Comparison of ENCODE assay signal across 15 cellular contexts in genomic region chr1:236160540-236161127, GRCh38. TPM values are rescaled to one million over a fixed set of nuclear protein-coding genes. Genes with fewer than 3 reads are reported as not detected.
A peak's percentile ranks its signal among the peaks of the same experiment; 100 is the strongest.
DNase-seq lines count a peak whose midpoint lies in the region; ATAC-seq, FAIRE-seq and TF ChIP-seq lines count a peak whose summit lies in the region.
"Had no signal": no experiment of that assay in that cellular context is flagged by ENCODE, and none has a peak within 500 bp of the region (broad histone marks: within the 10 kb centered on the region; RNA-seq: fewer than 3 reads in every experiment).

No MANE protein-coding gene starts in this region.

- BruUV-seq in HepG2 (replicated peaks; lab: Mats Ljungman, UMichigan), result no TSS peak

- 59% methylated on average over 10 of the region's 10 CpGs for WGBS in HepG2 (ENCODE audit: low lambda C conversion rate)
- 83 to 90% methylated on average over 10 of the region's 10 CpGs for WGBS in body of pancreas, 2 donors

- in situ Hi-C loops in GM13977 (cut with MboI; ENCODE audit: low pct_unique_long_range_greater_than_20kb, low sequenced_read_pairs, unreplicated experiment), result no loop called here
- in situ Hi-C loops in HepG2 (cut with HindIII; ENCODE audit: extremely low pct_ligation_motif_present, low pct_unique_long_range_greater_than_20kb), result no loop called here
- in situ Hi-C loops in KBM-7 (cut with MboI; ENCODE audit: low pct_unique_long_range_greater_than_20kb, low sequenced_read_pairs), result no loop called here

- H3K27me3 ChIP-seq in CD4-positive, alpha-beta memory T cell (ENCODE audit: insufficient read depth, low read length), result no peaks in the 10 kb centered on the region
- H3K27me3 ChIP-seq in OCI-LY3 (ENCODE audit: low read depth, low read length), result no peaks in the 10 kb centered on the region
- H3K27me3 ChIP-seq in HepG2 (ENCODE audit: control insufficient read depth in 1 of 2, insufficient read depth in 2 of 2, low read length in 2 of 2), result no peaks in the 10 kb centered on the region
- H3K27me3 ChIP-seq in body of pancreas, result no peaks in the 10 kb centered on the region
- no peaks in the 10 kb centered on the region for H3K27me3 ChIP-seq in effector memory CD4-positive, alpha-beta T cell (replicated peaks; ENCODE audit: control insufficient read depth, insufficient read depth, low read length, poor library complexity, severe bottlenecking)
- H3K27me3 ChIP-seq: adrenal gland had no signal

- H3K36me3 ChIP-seq in CD4-positive, alpha-beta memory T cell (ENCODE audit: insufficient read depth, low read length), result no peaks in the 10 kb centered on the region
- peaks cover 39% of the 10 kb centered on the region for H3K36me3 ChIP-seq in OCI-LY3 (replicated peaks; ENCODE audit: low read depth, low read length)
- no peaks in the 10 kb centered on the region for H3K36me3 ChIP-seq in HepG2 (replicated peaks in 1 of 2; ENCODE audit: control insufficient read depth in 1 of 2, insufficient read depth in 2 of 2, low read length in 2 of 2)
- H3K36me3 ChIP-seq in body of pancreas (replicated peaks in 1 of 2; ENCODE audit: insufficient read depth in 1 of 2, low read depth in 2 of 2), result no peaks in the 10 kb centered on the region
- H3K36me3 ChIP-seq in effector memory CD4-positive, alpha-beta T cell (ENCODE audit: control insufficient read depth, insufficient read depth, low read length), result no peaks in the 10 kb centered on the region
- H3K36me3 ChIP-seq: adrenal gland, HAP-1 had no signal

- DNase-seq in CD4-positive, alpha-beta memory T cell, result no peak
- DNase-seq in GM13977 (ENCODE audit: low spot score) (peak; percentile 47), HepG2 (ENCODE audit: low spot score) (no peak), body of pancreas (no peak), DMS53 (lab: John Stamatoyannopoulos, UW) (no peak), KBM-7 (no peak)
- DNase-seq in effector memory CD4-positive, alpha-beta T cell, result no peak
- DNase-seq: adrenal gland; NCI-H1048; NCI-H2171 treated with DMSO at 0.1 percent for 48 hours; stimulated activated CD4-positive, alpha-beta T cell treated with anti-CD3 and anti-CD28 coated beads, Interleukin-15, amount 100 ng/mL, for 24 hours had no signal

- TF ChIP-seq POLR2A in HepG2 (IDR thresholded peaks at IDR 0.05; ENCODE audit: insufficient read depth in 1 of 2, low read depth in 2 of 2, low read length in 2 of 2) (no peak), body of pancreas (IDR thresholded peaks at IDR 0.05) (no peak)

- ATAC-seq in HepG2 (no peak), body of pancreas (no peak)

- H3K79me2 ChIP-seq in OCI-LY3 (ENCODE audit: low read length), result peaks cover 78% of the 10 kb centered on the region
- H3K79me2 ChIP-seq in HepG2 (ENCODE audit: insufficient read depth, low read length), result no peaks in the 10 kb centered on the region

- H3K9me3 Mint-ChIP-seq in CD4-positive, alpha-beta memory T cell, result peaks cover 0 to 26% (median 15%) of the 10 kb centered on the region in 8 donors

- H3K4me2 ChIP-seq in OCI-LY3 (ENCODE audit: low read length), result peak overlapping the region; percentile 82
- H3K4me2 ChIP-seq in HepG2 (ENCODE audit: low read depth, low read length), result no peak overlapping the region

- H3K9ac ChIP-seq in OCI-LY3 (ENCODE audit: low read length) (peak overlapping the region; percentile 82), HepG2 (ENCODE audit: insufficient read depth, low read depth, low read length) (no peak overlapping the region)

- TF ChIP-seq RAD21 in HepG2 (CRISPR knock-in tag; IDR thresholded peaks at IDR 0.05), result no peak

- no peak overlapping the region for H3K4me3 ChIP-seq in CD4-positive, alpha-beta memory T cell (ENCODE audit: low read length in 2 of 2)
- H3K4me3 ChIP-seq in OCI-LY3 (ENCODE audit: low read length) (peak overlapping the region; percentile 55), HepG2 (replicated peaks in 1 of 3; ENCODE audit: insufficient read depth in 1 of 3, low read depth in 2 of 3, low read length in 3 of 3) (no peak overlapping the region), body of pancreas (no peak overlapping the region)
- no peak overlapping the region for H3K4me3 ChIP-seq in effector memory CD4-positive, alpha-beta T cell (ENCODE audit: insufficient read depth, low read depth, low read length, poor library complexity, severe bottlenecking)
- H3K4me3 ChIP-seq: adrenal gland, HAP-1 had no signal

- H3K36me3 Mint-ChIP-seq in CD4-positive, alpha-beta memory T cell, result peaks cover 9 to 40% of the 10 kb centered on the region in 2 donors

- peaks cover 0 to 6% of the 10 kb centered on the region in 2 donors for H3K9me3 ChIP-seq in CD4-positive, alpha-beta memory T cell (ENCODE audit: control insufficient read depth in 1 of 2, low read length in 2 of 2)
- H3K9me3 ChIP-seq in OCI-LY3 (ENCODE audit: insufficient read depth, low read length) (peaks cover 14% of the 10 kb centered on the region), HepG2 (ENCODE audit: low read length) (peaks cover 17% of the 10 kb centered on the region), body of pancreas (peaks cover 0 to 12% (median 0%) of the 10 kb centered on the region in 3 donors)
- H3K9me3 ChIP-seq in effector memory CD4-positive, alpha-beta T cell (ENCODE audit: control insufficient read depth, low read length), result peaks cover 7% of the 10 kb centered on the region
- H3K9me3 ChIP-seq: adrenal gland had no signal

- TF ChIP-seq EP300 in HepG2 (IDR thresholded peaks at IDR 0.05; ENCODE audit: low read depth in 2 of 2, low read length in 2 of 2) (no peak), HepG2 (CRISPR knock-in tag; IDR thresholded peaks at IDR 0.05; ENCODE audit: borderline replicate concordance) (no peak)

- H3K4me1 ChIP-seq in CD4-positive, alpha-beta memory T cell (ENCODE audit: insufficient read depth, low read length), result peaks cover 24% of the 10 kb centered on the region
- H3K4me1 ChIP-seq in OCI-LY3 (ENCODE audit: low read length), result peaks cover 75% of the 10 kb centered on the region
- H3K4me1 ChIP-seq in HepG2 (ENCODE audit: insufficient read depth, low read length), result peaks cover 23% of the 10 kb centered on the region
- H3K4me1 ChIP-seq in body of pancreas, result no peaks in the 10 kb centered on the region
- H3K4me1 ChIP-seq in effector memory CD4-positive, alpha-beta T cell (ENCODE audit: control insufficient read depth, insufficient read depth, low read length, poor library complexity, severe bottlenecking), result peaks cover 3% of the 10 kb centered on the region
- H3K4me1 ChIP-seq: HAP-1 had no signal

- FAIRE-seq in HepG2 (lab: Jason Lieb, UNC), result no peak
- FAIRE-seq: frontal cortex had no signal

- H3K27me3 Mint-ChIP-seq in CD4-positive, alpha-beta memory T cell, result no peaks in the 10 kb centered on the region

- peak overlapping the region in 5 of 8 donors; percentile 24 to 42 (median 29) for H3K4me3 Mint-ChIP-seq in CD4-positive, alpha-beta memory T cell
- H3K4me3 Mint-ChIP-seq: nephron had no signal

- TF ChIP-seq CTCF in GM13977 (IDR thresholded peaks at IDR 0.05; ENCODE audit: extremely low read depth, insufficient read depth, missing control alignments), result no peak
- no peak for TF ChIP-seq CTCF in OCI-LY3 (IDR thresholded peaks at IDR 0.05; ENCODE audit: low read depth, low read length)
- TF ChIP-seq CTCF in HepG2 (CRISPR knock-in tag; IDR thresholded peaks at IDR 0.05), result no peak
- no peak for TF ChIP-seq CTCF in body of pancreas (IDR thresholded peaks at IDR 0.05)

- intact Hi-C loops in CD4-positive, alpha-beta memory T cell (cut with micrococcal nuclease), result no loop called here
- intact Hi-C loops in HepG2 (cut with micrococcal nuclease; ENCODE audit: unreplicated experiment) (no loop called here), body of pancreas (cut with DNase I) (no loop called here)

- H4K20me1 ChIP-seq in OCI-LY3 (ENCODE audit: insufficient read depth, low read length) (peaks cover 3% of the 10 kb centered on the region; the same call in 1 of the 2 replicates), HepG2 (ENCODE audit: insufficient read depth, low read length) (no peaks in the 10 kb centered on the region)

- H3K4me1 Mint-ChIP-seq in CD4-positive, alpha-beta memory T cell, result peaks cover 12 to 38% (median 34%) of the 10 kb centered on the region in 4 donors
- H3K4me1 Mint-ChIP-seq: nephron had no signal

- peak overlapping the region in 2 of 7 donors; percentile 37 to 68 for H3K27ac Mint-ChIP-seq in CD4-positive, alpha-beta memory T cell

- no peak overlapping the region for H3K27ac ChIP-seq in CD4-positive, alpha-beta memory T cell (ENCODE audit: low read depth, low read length)
- peak overlapping the region; percentile 97 for H3K27ac ChIP-seq in OCI-LY3 (ENCODE audit: low read length)
- no peak overlapping the region for H3K27ac ChIP-seq in HepG2 (ENCODE audit: extremely low read length, insufficient read depth, low read length)
- H3K27ac ChIP-seq in body of pancreas, result no peak overlapping the region
- no peak overlapping the region for H3K27ac ChIP-seq in effector memory CD4-positive, alpha-beta T cell (ENCODE audit: insufficient read depth, low read length, poor library complexity, severe bottlenecking)
- H3K27ac ChIP-seq: adrenal gland had no signal

- CTCF ChIA-PET in CD4-positive, alpha-beta memory T cell (lab: Charles Lee; ENCODE audit: partially characterized antibody), result no interaction called here
- CTCF ChIA-PET in HepG2 (lab: Yijun Ruan, JAX; ENCODE audit: low intra/inter-chr PET ratio, low total read pairs), result no interaction called here

- POLR2A ChIA-PET in CD4-positive, alpha-beta memory T cell (lab: Charles Lee; ENCODE audit: partially characterized antibody), result no interaction called here
- POLR2A ChIA-PET in HepG2 (lab: Yijun Ruan, JAX), result no interaction called here

- H2AFZ ChIP-seq in OCI-LY3 (ENCODE audit: low read depth, low read length), result no peak overlapping the region
- H2AFZ ChIP-seq in HepG2 (ENCODE audit: low read length), result no peak overlapping the region

RNA-seq across cellular contexts. Expression of gene GPR137B, which starts 18.3 kb away (rescaled TPM):
- 10 to 100 TPM; 11.0 to 11.8 TPM for total RNA-seq in CD4-positive, alpha-beta memory T cell
- polyA plus RNA-seq in CD4-positive, alpha-beta memory T cell, result 1 to 10 TPM; 4.1 to 5.7 TPM
- total RNA-seq in HepG2 (2016; rRNA removed; fragmentation: Illumina TruSeq; extraction: Trizol) (0.27 and 0.31 TPM in 2 replicates), body of pancreas (1 to 10 TPM; 3.3 to 3.9 TPM)
- total RNA-seq in HepG2 (2016; cell fraction: cytosol; rRNA removed; fragmentation: Illumina TruSeq; extraction: Trizol; ENCODE audit: low read depth), result 0.35 and 0.40 TPM in 2 replicates
- 0.31 and 0.45 TPM in 2 replicates for total RNA-seq in HepG2 (2016; cell fraction: insoluble cytoplasmic fraction; rRNA removed; fragmentation: Illumina TruSeq; extraction: Trizol)
- total RNA-seq in HepG2 (2016; cell fraction: membrane; rRNA removed; fragmentation: Illumina TruSeq; extraction: Trizol), result 0.31 and 0.37 TPM in 2 replicates
- 0.34 and 0.59 TPM in 2 replicates for total RNA-seq in HepG2 (2016; cell fraction: nucleus; rRNA removed; fragmentation: Illumina TruSeq; extraction: Trizol)
- 0.41 and 0.59 TPM in 2 replicates for polyA plus RNA-seq in HepG2 (2011; rRNA removed)
- polyA plus RNA-seq in HepG2 (2011; cell fraction: cytosol; rRNA removed), result 0.32 and 0.50 TPM in 2 replicates
- 0.72 and 0.85 TPM in 2 replicates for polyA plus RNA-seq in HepG2 (2011; cell fraction: nucleus; rRNA removed)
- 0.47 and 1.5 TPM in 2 replicates for polyA plus RNA-seq in HepG2 (2012)
- 0.21 and 0.23 TPM in 2 replicates for polyA plus RNA-seq in HepG2 (2016; cell fraction: cytosol; fragmentation: Illumina TruSeq; extraction: Trizol; ENCODE audit: low read depth)
- 0.35 and 0.58 TPM in 2 replicates for polyA plus RNA-seq in HepG2 (2016; cell fraction: insoluble cytoplasmic fraction; fragmentation: Illumina TruSeq; extraction: Trizol; ENCODE audit: low read depth)
- polyA plus RNA-seq in HepG2 (2016; cell fraction: membrane; fragmentation: Illumina TruSeq; extraction: Trizol; ENCODE audit: low read depth), result 0.40 and 0.45 TPM in 2 replicates
- polyA plus RNA-seq in HepG2 (2016; cell fraction: nucleus; fragmentation: Illumina TruSeq; extraction: Trizol; ENCODE audit: insufficient read depth, low read depth), result 0.70 and 0.75 TPM in 2 replicates
- 0.10 and 0.21 TPM in 2 replicates for polyA minus RNA-seq in HepG2 (2011; rRNA and poly(A)+ RNA removed; ENCODE audit: low replicate concordance)
- not detected in 2 replicates for polyA minus RNA-seq in HepG2 (2011; cell fraction: cytosol; rRNA and poly(A)+ RNA removed)
- polyA minus RNA-seq in HepG2 (2011; cell fraction: nucleus; rRNA and poly(A)+ RNA removed), result 0.52 and 1.2 TPM in 2 replicates
